ENCODE assay signal across 12 cellular contexts in the genomic region with DNA sequence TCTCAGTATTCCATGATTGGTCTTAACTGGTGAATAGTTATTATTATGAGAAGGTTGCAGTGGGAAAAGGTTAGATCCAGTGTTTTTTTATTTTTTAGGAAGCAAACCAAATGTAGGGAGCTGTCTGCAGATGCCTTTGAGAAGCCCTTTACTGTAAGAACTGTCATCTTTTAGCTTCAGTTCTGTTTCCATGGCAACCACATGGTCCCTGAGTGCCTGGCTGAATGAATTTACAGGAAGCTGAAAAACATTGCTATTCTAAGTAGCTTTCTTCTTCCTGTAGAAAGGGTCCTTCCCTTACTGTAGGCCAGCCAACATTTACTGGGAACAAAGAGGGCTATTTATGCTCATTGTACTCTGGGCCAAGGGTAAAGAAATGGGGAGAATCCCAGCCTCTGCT.
DNase-seq lines count a peak whose midpoint lies in the region; ATAC-seq and TF ChIP-seq lines count a peak whose summit lies in the region.
"Had no signal": no experiment of that assay in that cellular context is flagged by ENCODE, and none has a peak within 500 bp of the region (broad histone marks: within the 10 kb centered on the region; RNA-seq: fewer than 3 reads in every experiment).

No MANE protein-coding gene starts in this region.

- ATAC-seq in esophagus mucosa (peak; percentile 23), upper lobe of right lung (no peak)
- ATAC-seq: activated T-cell treated with anti-CD3 and anti-CD28 coated beads, Interleukin-2, amount 50 U/mL, for 4 hours; body of pancreas had no signal

- H3K27me3 ChIP-seq in mesendoderm (ENCODE audit: insufficient read depth, low read length, poor library complexity) (no peaks in the 10 kb centered on the region), upper lobe of right lung (no peaks in the 10 kb centered on the region)
- H3K27me3 ChIP-seq: body of pancreas had no signal

- H3K79me1 ChIP-seq in mesendoderm (ENCODE audit: low read length): no peaks in the 10 kb centered on the region

- H3K36me3 ChIP-seq in mesendoderm (ENCODE audit: control insufficient read depth, insufficient read depth, low read length): no peaks in the 10 kb centered on the region
- no peaks in the 10 kb centered on the region for H3K36me3 ChIP-seq in upper lobe of right lung

- no peak overlapping the region for H2BK120ac ChIP-seq in mesendoderm (ENCODE audit: low read depth, low read length)

- H3K56ac ChIP-seq in mesendoderm (ENCODE audit: low read length): no peak overlapping the region

- no peak overlapping the region for H2BK15ac ChIP-seq in mesendoderm (replicated peaks; ENCODE audit: low read depth)

- intact Hi-C loops in upper lobe of right lung (cut with DNase I): no loop called here

- no peak overlapping the region for H4K5ac ChIP-seq in mesendoderm (ENCODE audit: low read length)

- no peaks in the 10 kb centered on the region for H3K9me3 ChIP-seq in upper lobe of right lung
- H3K9me3 ChIP-seq: body of pancreas had no signal

- no peak overlapping the region for H3K23ac ChIP-seq in mesendoderm (ENCODE audit: low read length)

- H4K8ac ChIP-seq in mesendoderm (ENCODE audit: low read depth, low read length): no peak overlapping the region

- DNase-seq in ELR (ENCODE audit: low read depth) (peak; percentile 19), NAMALWA (ENCODE audit: low spot score) (peak; percentile 35), mesendoderm (peak; percentile 42), upper lobe of right lung (no peak), MV-4-11 (lab: John Stamatoyannopoulos, UW) (no peak), epidermal melanocyte (ENCODE audit: insufficient read length, low spot score) (no peak)
- DNase-seq: activated B cell treated with CpG ODN at 0.5 μM for 24 hours; activated T-cell treated with anti-CD3 and anti-CD28 coated beads, Interleukin-2, amount 50 U/mL, for 4 hours; body of pancreas; KBM-7; stimulated activated naive CD4-positive, alpha-beta T cell had no signal

- H3K4ac ChIP-seq in mesendoderm (ENCODE audit: low read depth, low read length): no peak overlapping the region

- no peak overlapping the region for H2AK5ac ChIP-seq in mesendoderm (ENCODE audit: low read length)

- TF ChIP-seq CTCF in upper lobe of right lung (IDR thresholded peaks at IDR 0.05): no peak

- no peak overlapping the region for H2BK5ac ChIP-seq in mesendoderm (ENCODE audit: low read length)

- no peak overlapping the region for H3K27ac ChIP-seq in mesendoderm (ENCODE audit: low read depth, low read length)
- H3K27ac ChIP-seq in upper lobe of right lung: no peak overlapping the region
- H3K27ac ChIP-seq: body of pancreas had no signal

- H3K18ac ChIP-seq in mesendoderm (ENCODE audit: low read length): no peak overlapping the region

- H3K4me1 ChIP-seq in mesendoderm (ENCODE audit: control insufficient read depth, low read depth, low read length) (no peaks in the 10 kb centered on the region), upper lobe of right lung (peaks cover under 1% of the 10 kb centered on the region)

- H3K4me3 ChIP-seq in mesendoderm (ENCODE audit: low read length): no peak overlapping the region
- no peak overlapping the region for H3K4me3 ChIP-seq in upper lobe of right lung
- H3K4me3 ChIP-seq: body of pancreas had no signal

- no peaks in the 10 kb centered on the region for H3K79me2 ChIP-seq in mesendoderm (ENCODE audit: control insufficient read depth, insufficient read depth, low read length)

- H3K9ac ChIP-seq in mesendoderm (ENCODE audit: low read length): no peak overlapping the region

- H3K4me2 ChIP-seq in mesendoderm (ENCODE audit: low read length): no peak overlapping the region

Comparison
In these comparisons a context has a peak if more than half of its experiments do, and no peak if none do; other contexts are left out.
1. DNase-seq: peak in ELR (single experiment), NAMALWA (single experiment) and mesendoderm (single experiment); none in upper lobe of right lung (single experiment), MV-4-11 (single experiment) and epidermal melanocyte (single experiment).